Comparison of ENCODE assay signal across 8 cellular contexts in the genomic region with DNA sequence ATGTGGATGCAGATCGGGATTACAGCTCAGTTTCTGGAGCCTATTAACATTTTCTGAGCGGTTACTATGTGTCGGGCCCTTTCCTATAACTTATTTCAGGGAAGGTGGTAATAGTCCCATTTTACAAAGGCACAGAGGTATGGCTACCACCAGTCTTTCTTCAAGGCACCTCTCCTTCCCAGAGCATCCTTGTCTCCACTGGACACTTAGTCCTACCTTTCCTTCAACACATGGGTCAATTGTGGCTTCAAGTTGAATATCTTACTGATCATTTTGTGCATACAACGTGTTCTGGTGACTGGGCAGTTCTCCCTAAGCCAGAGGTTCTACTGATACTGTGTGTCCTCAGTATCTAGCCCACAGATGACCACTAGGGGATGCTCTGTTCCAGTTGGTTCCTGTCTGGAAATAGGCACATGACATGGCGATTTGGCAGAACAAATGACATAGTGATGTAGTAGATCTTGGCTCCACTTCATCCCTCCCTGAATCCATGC.
DNase-seq lines count a peak whose midpoint lies in the region; ATAC-seq, FAIRE-seq and TF ChIP-seq lines count a peak whose summit lies in the region.

No MANE protein-coding gene starts in this region.

- dilution Hi-C loops in keratinocyte (cut with MboI; ENCODE audit: extremely low pct_ligation_motif_present, low sequenced_read_pairs) = loop anchor here (25.0 kb wide), 1 partner anchor 160 kb away; no protein-coding TSS in a partner anchor

- DNase-seq in GDM1 (lab: John Stamatoyannopoulos, UW) (peak; percentile 66), HAP-1 (ENCODE audit: low spot score in 2 of 2) (peak; percentile 77 to 89), NCI-H1092 (lab: John Stamatoyannopoulos, UW) (peak; percentile 37), brain microvascular endothelial cell (peak; percentile 95), keratinocyte (ENCODE audit: low read depth, low spot score) (peak; percentile 60)
- peak; percentile 38 for DNase-seq in T-helper 2 cell treated with Interferon-gamma antibody and Interleukin-4, amounts not matched to agents 5 μg/mL and 100 μg/mL, for 36 hours (ENCODE audit: low spot score)
- DNase-seq in stimulated activated CD4-positive, alpha-beta T cell treated with anti-CD3 and anti-CD28 coated beads, TNF-alpha, amount 100 ng/mL, for 4 hours (ENCODE audit: low read depth in 3 of 3) = peak in 2 of 3 experiments; percentile 8 to 21

- no peak for ATAC-seq in GM18858 (IDR thresholded peaks at IDR 0.05; ENCODE audit: unreplicated experiment)

- peak overlapping the region; percentile 22 for H3K4me3 Mint-ChIP-seq in T-helper 2 cell treated with Interferon-gamma antibody and Interleukin-4, amounts not matched to agents 5 μg/mL and 100 μg/mL, for 36 hours

- H3K27ac ChIP-seq in brain microvascular endothelial cell = no peak overlapping the region
- no peak overlapping the region for H3K27ac ChIP-seq in keratinocyte (ENCODE audit: control insufficient read depth, insufficient read depth, low read length)

- H4K20me1 ChIP-seq in keratinocyte (ENCODE audit: control insufficient read depth, extremely low read depth, insufficient read depth, low read length) = no peaks in the 10 kb centered on the region

- no peaks in the 10 kb centered on the region for H3K9me3 Mint-ChIP-seq in T-helper 2 cell treated with Interferon-gamma antibody and Interleukin-4, amounts not matched to agents 5 μg/mL and 100 μg/mL, for 36 hours

- peaks cover 13% of the 10 kb centered on the region for H3K27me3 Mint-ChIP-seq in T-helper 2 cell treated with Interferon-gamma antibody and Interleukin-4, amounts not matched to agents 5 μg/mL and 100 μg/mL, for 36 hours (ENCODE audit: low read depth)

- H3K9ac ChIP-seq in keratinocyte (ENCODE audit: control insufficient read depth, extremely low read depth, insufficient read depth, low read length) = no peak overlapping the region

- H3K27me3 ChIP-seq in HAP-1 (ENCODE audit: low read depth) = no peaks in the 10 kb centered on the region
- no peaks in the 10 kb centered on the region for H3K27me3 ChIP-seq in brain microvascular endothelial cell (replicated peaks)
- H3K27me3 ChIP-seq in keratinocyte (ENCODE audit: control insufficient read depth, extremely low read depth, insufficient read depth, low read length) = peaks cover 10% of the 10 kb centered on the region

- peak; percentile 94 for FAIRE-seq in keratinocyte (lab: Jason Lieb, UNC)

- H3K4me1 Mint-ChIP-seq in T-helper 2 cell treated with Interferon-gamma antibody and Interleukin-4, amounts not matched to agents 5 μg/mL and 100 μg/mL, for 36 hours (ENCODE audit: low read depth) = peaks cover 11% of the 10 kb centered on the region

- TF ChIP-seq CTCF in brain microvascular endothelial cell (IDR thresholded peaks at IDR 0.05; ENCODE audit: low read depth, low read length, missing control alignments) (peak; percentile 98), keratinocyte (optimal IDR thresholded peaks at IDR 0.05 in 1 of 3, IDR thresholded peaks at IDR 0.05 in 1 of 3, conservative IDR thresholded peaks at IDR 0.05 in 1 of 3; ENCODE audit: extremely low read depth in 1 of 3, insufficient read depth in 2 of 3, low read length in 3 of 3) (peak; percentile 94 to 99 (median 98))

- H3K4me1 ChIP-seq in HAP-1 (no peaks in the 10 kb centered on the region), keratinocyte (ENCODE audit: control insufficient read depth, extremely low read depth, insufficient read depth, low read length) (peaks cover 9% of the 10 kb centered on the region)

- peak overlapping the region; percentile 55 for H3K4me2 ChIP-seq in keratinocyte (ENCODE audit: control insufficient read depth, extremely low read depth, insufficient read depth, low read depth, low read length)

- H3K9me1 ChIP-seq in keratinocyte (ENCODE audit: control insufficient read depth, extremely low read depth, insufficient read depth, low read length) = no peaks in the 10 kb centered on the region

- peaks cover 2% of the 10 kb centered on the region for H3K36me3 Mint-ChIP-seq in T-helper 2 cell treated with Interferon-gamma antibody and Interleukin-4, amounts not matched to agents 5 μg/mL and 100 μg/mL, for 36 hours (ENCODE audit: low read depth)

- H3K79me2 ChIP-seq in keratinocyte (ENCODE audit: control insufficient read depth, insufficient read depth, low read length) = no peaks in the 10 kb centered on the region

- H2AFZ ChIP-seq in keratinocyte (ENCODE audit: control insufficient read depth, low read length) = no peak overlapping the region

- H3K4me3 ChIP-seq in HAP-1 (no peak overlapping the region), brain microvascular endothelial cell (ENCODE audit: low read depth, low read length) (no peak overlapping the region), keratinocyte (ENCODE audit: control insufficient read depth in 2 of 3, extremely low read depth in 1 of 3, insufficient read depth in 2 of 3, low read depth in 1 of 3, low read length in 3 of 3) (no peak overlapping the region)

- H3K9me3 ChIP-seq in HAP-1 (no peaks in the 10 kb centered on the region), keratinocyte (ENCODE audit: control insufficient read depth, low read depth, low read length) (no peaks in the 10 kb centered on the region)

- no peak overlapping the region for H3K27ac Mint-ChIP-seq in T-helper 2 cell treated with Interferon-gamma antibody and Interleukin-4, amounts not matched to agents 5 μg/mL and 100 μg/mL, for 36 hours

- in situ Hi-C loops in HAP-1 (cut with MboI; ENCODE audit: low sequenced_read_pairs) (loop anchor here (5.0 to 10.0 kb wide), 3 partner anchors 60 to 487 kb away; a partner anchor contains a TSS), brain microvascular endothelial cell (cut with HindIII; ENCODE audit: low pct_ligation_motif_present, low sequenced_read_pairs) (no loop called here)

- H3K36me3 ChIP-seq in HAP-1 (replicated peaks) (no peaks in the 10 kb centered on the region), brain microvascular endothelial cell (replicated peaks) (no peaks in the 10 kb centered on the region), keratinocyte (ENCODE audit: control insufficient read depth in 2 of 2, extremely low read depth in 1 of 2, insufficient read depth in 2 of 2, low read length in 2 of 2) (no peaks in the 10 kb centered on the region)

Comparison
In these comparisons a context has a peak if more than half of its experiments do, and no peak if none do; other contexts are left out.
1. DNase-seq: peak in every context shown above with its lines; median percentile 95 in brain microvascular endothelial cell; 83 in HAP-1; 66 in GDM1; 60 in keratinocyte; 38 in T-helper 2 cell treated with Interferon-gamma antibody and Interleukin-4, amounts not matched to agents 5 μg/mL and 100 μg/mL, for 36 hours; 37 in NCI-H1092; 14 in stimulated activated CD4-positive, alpha-beta T cell treated with anti-CD3 and anti-CD28 coated beads, TNF-alpha, amount 100 ng/mL, for 4 hours.